In the genomic region with DNA sequence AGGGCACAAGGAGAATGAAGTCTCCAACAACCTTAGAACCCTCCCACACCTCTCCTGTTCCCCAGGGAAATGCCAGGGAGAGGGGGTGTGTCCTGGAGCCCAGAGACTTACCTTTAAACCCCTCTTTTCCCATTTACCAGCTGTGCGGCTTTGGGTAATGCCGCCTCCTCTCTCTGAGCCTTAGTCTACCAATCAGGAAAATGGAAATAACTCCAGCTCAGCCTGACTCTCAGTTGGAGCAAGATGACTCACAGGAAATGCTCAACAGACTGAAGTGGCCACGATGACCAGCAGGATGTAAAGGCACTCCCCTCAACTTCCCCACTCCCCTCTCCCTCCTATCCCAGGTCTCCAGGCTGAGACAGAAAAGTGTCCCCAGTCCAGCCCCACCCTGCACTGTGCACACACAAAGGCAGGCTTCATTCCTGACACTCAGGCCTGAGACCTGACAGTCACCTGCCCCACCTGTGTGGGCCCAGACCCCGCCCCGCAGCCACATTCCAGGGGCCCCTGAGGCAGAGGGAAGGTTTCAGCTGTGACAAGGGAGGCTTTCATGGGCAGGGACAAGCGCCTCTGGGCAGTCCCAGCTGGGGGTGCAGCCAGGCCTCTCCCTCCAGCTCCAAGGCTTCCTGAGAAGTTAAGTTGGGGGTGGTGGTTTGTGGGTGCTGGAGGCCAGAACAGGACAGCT, we compare ENCODE assay signal across 1 cellular context.
A peak's percentile ranks its signal among the peaks of the same experiment; 100 is the strongest.
TF ChIP-seq lines count a peak whose summit lies in the region.

No MANE protein-coding gene starts in this region.

TF ChIP-seq in K562, 482 proteins besides CTCF, POLR2A, EP300 and RAD21 (continues in another document):
- TF ChIP-seq ZNF316 (IDR thresholded peaks at IDR 0.05): 0 out of 2 replicates have a peak, but pooled peaks have one; percentile 22
- peak; percentile 83 to 95 for TF ChIP-seq KDM1A (IDR thresholded peaks at IDR 0.05)
- peak; percentile 24; the same call in 1 of the 2 replicates for TF ChIP-seq SUPT5H (IDR thresholded peaks at IDR 0.05)
- peak; percentile 98 for TF ChIP-seq SMARCA5 (IDR thresholded peaks at IDR 0.05)
- peak; percentile 56; the same call in 1 of the 2 replicates for TF ChIP-seq ZEB2 (IDR thresholded peaks at IDR 0.05)
- no peak for TF ChIP-seq HNRNPLL (IDR thresholded peaks at IDR 0.05; ENCODE audit: low read depth, low read length, poor library complexity, severe bottlenecking)
- no peak for TF ChIP-seq DACH1 (IDR thresholded peaks at IDR 0.05; ENCODE audit: partially characterized antibody)
- TF ChIP-seq CREM (IDR thresholded peaks at IDR 0.05; ENCODE audit: low read depth): 0 out of 2 replicates have a peak, but pooled peaks have one; percentile 23
- TF ChIP-seq ZNF644 (tag; IDR thresholded peaks at IDR 0.05; ENCODE audit: low read depth): no peak
- TF ChIP-seq ZNF253 (CRISPR knock-in tag; conservative IDR thresholded peaks at IDR 0.05): no peak
- TF ChIP-seq SAP30 (IDR thresholded peaks at IDR 0.05; ENCODE audit: borderline replicate concordance, insufficient read depth, low read depth, low read length, poor library complexity, severe bottlenecking): no peak
- TF ChIP-seq ZNF263 (CRISPR knock-in tag; IDR thresholded peaks at IDR 0.05; ENCODE audit: borderline replicate concordance): no peak
- no peak for TF ChIP-seq SMAD3 (CRISPR knock-in tag; conservative IDR thresholded peaks at IDR 0.05)
- TF ChIP-seq FOXA3 (CRISPR knock-in tag; conservative IDR thresholded peaks at IDR 0.05 in 1 of 2, IDR thresholded peaks at IDR 0.05 in 1 of 2): no peak
- TF ChIP-seq JUN (IDR thresholded peaks at IDR 0.05; ENCODE audit: borderline replicate concordance, low read depth, low read length): peak; percentile 58; the same call in 1 of the 2 replicates
- no peak for TF ChIP-seq JUN (CRISPR knock-in tag; IDR thresholded peaks at IDR 0.05; ENCODE audit: borderline replicate concordance)
- peak in 1 of 2 experiments; percentile 57; a peak in 1 of 4 replicates for TF ChIP-seq RCOR1 (IDR thresholded peaks at IDR 0.05; ENCODE audit: borderline replicate concordance in 1 of 2, low read depth in 2 of 2, low read length in 2 of 2)
- TF ChIP-seq VEZF1 (CRISPR knock-in tag; IDR thresholded peaks at IDR 0.05): peak; percentile 8; the same call in 1 of the 2 replicates
- no peak for TF ChIP-seq HSF4 (CRISPR knock-in tag; IDR thresholded peaks at IDR 0.05; ENCODE audit: borderline replicate concordance)
- 0 out of 2 replicates have a peak, but pooled peaks have one; percentile 53 for TF ChIP-seq ADNP (tag; IDR thresholded peaks at IDR 0.05)
- peak; percentile 61; the same call in 1 of the 2 replicates for TF ChIP-seq ZBTB7A (IDR thresholded peaks at IDR 0.05; ENCODE audit: borderline replicate concordance, control insufficient read depth, low read depth, low read length)
- TF ChIP-seq KHSRP (IDR thresholded peaks at IDR 0.05): no peak
- TF ChIP-seq PHF21A (IDR thresholded peaks at IDR 0.05; ENCODE audit: borderline replicate concordance, low read depth): peak; percentile 39; the same call in 1 of the 2 replicates
- no peak for TF ChIP-seq EP400 (IDR thresholded peaks at IDR 0.05)
- no peak for TF ChIP-seq MLX (CRISPR knock-in tag; conservative IDR thresholded peaks at IDR 0.05)
- TF ChIP-seq HMBOX1 (IDR thresholded peaks at IDR 0.05): 0 out of 2 replicates have a peak, but pooled peaks have one; percentile 16
- 0 out of 2 replicates have a peak, but pooled peaks have one; percentile 33 for TF ChIP-seq ZNF584 (CRISPR knock-in tag; IDR thresholded peaks at IDR 0.05; ENCODE audit: low read depth)
- TF ChIP-seq ZNF12 (CRISPR knock-in tag; IDR thresholded peaks at IDR 0.05): no peak
- no peak for TF ChIP-seq STAT5A (IDR thresholded peaks at IDR 0.05; ENCODE audit: borderline replicate concordance, low read length)
- no peak for TF ChIP-seq KAT7 (CRISPR knock-in tag; IDR thresholded peaks at IDR 0.05; ENCODE audit: borderline replicate concordance)
- 0 out of 2 replicates have a peak, but pooled peaks have one; percentile 37 for TF ChIP-seq SPI1 (IDR thresholded peaks at IDR 0.05; ENCODE audit: borderline replicate concordance, low read depth, low read length)
- peak; percentile 86 for TF ChIP-seq CHD4 (IDR thresholded peaks at IDR 0.05; ENCODE audit: insufficient read depth, insufficient replicate concordance, low read depth, low read length, poor library complexity, severe bottlenecking)
- TF ChIP-seq NBN (IDR thresholded peaks at IDR 0.05; ENCODE audit: low read depth): 0 out of 2 replicates have a peak, but pooled peaks have one; percentile 46
- peak; percentile 96 for TF ChIP-seq RBM25 (IDR thresholded peaks at IDR 0.05; ENCODE audit: low read depth, low read length, severe bottlenecking)
- no peak for TF ChIP-seq ZNF311 (CRISPR knock-in tag; IDR thresholded peaks at IDR 0.05)
- TF ChIP-seq MAFG (tag; conservative IDR thresholded peaks at IDR 0.05): peak; percentile 18; the same call in 1 of the 2 replicates
- peak in 1 of 2 experiments; percentile 93; a peak in 2 of 4 replicates for TF ChIP-seq TEAD1 (CRISPR knock-in tag; IDR thresholded peaks at IDR 0.05)
- TF ChIP-seq ZKSCAN3 (CRISPR knock-in tag; IDR thresholded peaks at IDR 0.05): no peak
- no peak for TF ChIP-seq LEF1 (IDR thresholded peaks at IDR 0.05)
- 0 out of 2 replicates have a peak, but pooled peaks have one; percentile 29 for TF ChIP-seq GATAD2A (IDR thresholded peaks at IDR 0.05)
- TF ChIP-seq CHD1 (IDR thresholded peaks at IDR 0.05; ENCODE audit: low read length): no peak
- TF ChIP-seq ZC3H8 (IDR thresholded peaks at IDR 0.05): no peak
- TF ChIP-seq RBBP5 (IDR thresholded peaks at IDR 0.05; ENCODE audit: borderline replicate concordance, insufficient read depth, low read length, poor library complexity, severe bottlenecking): no peak
- TF ChIP-seq ETV1 (tag; conservative IDR thresholded peaks at IDR 0.05; ENCODE audit: low read depth): peak; percentile 72; the same call in 1 of the 2 replicates
- TF ChIP-seq DDX20 (tag; IDR thresholded peaks at IDR 0.05; ENCODE audit: low read depth): no peak
- TF ChIP-seq FOXJ2 (tag; IDR thresholded peaks at IDR 0.05): no peak
- TF ChIP-seq, protein P1, sequence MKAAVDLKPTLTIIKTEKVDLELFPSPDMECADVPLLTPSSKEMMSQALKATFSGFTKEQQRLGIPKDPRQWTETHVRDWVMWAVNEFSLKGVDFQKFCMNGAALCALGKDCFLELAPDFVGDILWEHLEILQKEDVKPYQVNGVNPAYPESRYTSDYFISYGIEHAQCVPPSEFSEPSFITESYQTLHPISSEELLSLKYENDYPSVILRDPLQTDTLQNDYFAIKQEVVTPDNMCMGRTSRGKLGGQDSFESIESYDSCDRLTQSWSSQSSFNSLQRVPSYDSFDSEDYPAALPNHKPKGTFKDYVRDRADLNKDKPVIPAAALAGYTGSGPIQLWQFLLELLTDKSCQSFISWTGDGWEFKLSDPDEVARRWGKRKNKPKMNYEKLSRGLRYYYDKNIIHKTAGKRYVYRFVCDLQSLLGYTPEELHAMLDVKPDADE (conservative IDR thresholded peaks at IDR 0.05; ENCODE audit: control insufficient read depth, low read depth, low read length): peak; percentile 41; the same call in 1 of the 2 replicates
- no peak for TF ChIP-seq CBFA2T3 (IDR thresholded peaks at IDR 0.05)
- no peak for TF ChIP-seq ATF1 (CRISPR knock-in tag; IDR thresholded peaks at IDR 0.05)
- TF ChIP-seq ATF1 (tag; IDR thresholded peaks at IDR 0.05): no peak
- TF ChIP-seq BCOR (IDR thresholded peaks at IDR 0.05): peak; percentile 94
- TF ChIP-seq PTBP1 (IDR thresholded peaks at IDR 0.05; ENCODE audit: low read depth, low read length): peak; percentile 83; the same call in 1 of the 2 replicates
- peak; percentile 37; the same call in 1 of the 2 replicates for TF ChIP-seq ARID1B (IDR thresholded peaks at IDR 0.05)
- TF ChIP-seq ZNF589 (CRISPR knock-in tag; IDR thresholded peaks at IDR 0.05; ENCODE audit: low read depth): 0 out of 2 replicates have a peak, but pooled peaks have one; percentile 25
- peak; percentile 73; the same call in 1 of the 2 replicates for TF ChIP-seq SMARCE1 (IDR thresholded peaks at IDR 0.05)
- TF ChIP-seq POLR2G (IDR thresholded peaks at IDR 0.05; ENCODE audit: low read depth, low read length): peak; percentile 61; the same call in 1 of the 2 replicates
- no peak for TF ChIP-seq ZNF830 (CRISPR knock-in tag; IDR thresholded peaks at IDR 0.05)
- TF ChIP-seq, protein P2, sequence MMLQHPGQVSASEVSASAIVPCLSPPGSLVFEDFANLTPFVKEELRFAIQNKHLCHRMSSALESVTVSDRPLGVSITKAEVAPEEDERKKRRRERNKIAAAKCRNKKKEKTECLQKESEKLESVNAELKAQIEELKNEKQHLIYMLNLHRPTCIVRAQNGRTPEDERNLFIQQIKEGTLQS (IDR thresholded peaks at IDR 0.05): peak; percentile 86
- TF ChIP-seq, protein P2 (CRISPR knock-in tag; conservative IDR thresholded peaks at IDR 0.05): no peak
- peak in 1 of 3 experiments; percentile 50; a peak in 2 of 6 replicates for TF ChIP-seq ZBTB11 (CRISPR knock-in tag; IDR thresholded peaks at IDR 0.05)
- TF ChIP-seq PHTF2 (CRISPR knock-in tag; IDR thresholded peaks at IDR 0.05): no peak
- TF ChIP-seq MYNN (IDR thresholded peaks at IDR 0.05): no peak
- TF ChIP-seq MYNN (CRISPR knock-in tag; IDR thresholded peaks at IDR 0.05): no peak
- TF ChIP-seq FOSL1 (tag; conservative IDR thresholded peaks at IDR 0.05): peak; percentile 92
- no peak for TF ChIP-seq ZNF507 (tag; conservative IDR thresholded peaks at IDR 0.05)
- TF ChIP-seq ZKSCAN1 (IDR thresholded peaks at IDR 0.05; ENCODE audit: low read depth, low read length): no peak
- peak; percentile 87 for TF ChIP-seq JUND (IDR thresholded peaks at IDR 0.05; ENCODE audit: borderline replicate concordance, low read depth, low read length)
- TF ChIP-seq JUND (tag; IDR thresholded peaks at IDR 0.05; ENCODE audit: borderline replicate concordance, low read depth, low read length): peak; percentile 88; the same call in 2 of the 3 replicates
- no peak for TF ChIP-seq ZNF408 (CRISPR knock-in tag; IDR thresholded peaks at IDR 0.05; ENCODE audit: low read depth)
- peak; percentile 79 for TF ChIP-seq HDAC2 (IDR thresholded peaks at IDR 0.05)
- TF ChIP-seq XRCC4 (IDR thresholded peaks at IDR 0.05; ENCODE audit: extremely low read depth, insufficient read depth, insufficient read length): no peak
- TF ChIP-seq SMARCA4 (IDR thresholded peaks at IDR 0.05): peak; percentile 69
- peak in 1 of 2 experiments; percentile 27; a peak in 1 of 4 replicates for TF ChIP-seq HDAC1 (IDR thresholded peaks at IDR 0.05)
- TF ChIP-seq RBFOX2 (IDR thresholded peaks at IDR 0.05; ENCODE audit: low read depth, low read length): peak; percentile 50
- TF ChIP-seq MAZ (CRISPR knock-in tag; conservative IDR thresholded peaks at IDR 0.05 in 1 of 2, IDR thresholded peaks at IDR 0.05 in 1 of 2): 0 out of 4 replicates have a peak, but pooled peaks of 1 of the 2 experiments have one; percentile 1
- TF ChIP-seq DPF2 (IDR thresholded peaks at IDR 0.05): peak; percentile 79
- peak; percentile 76; the same call in 1 of the 2 replicates for TF ChIP-seq ETV5 (CRISPR knock-in tag; IDR thresholded peaks at IDR 0.05; ENCODE audit: low read depth)
